Comparison of ENCODE assay signal across 7 cellular contexts in the genomic region with DNA sequence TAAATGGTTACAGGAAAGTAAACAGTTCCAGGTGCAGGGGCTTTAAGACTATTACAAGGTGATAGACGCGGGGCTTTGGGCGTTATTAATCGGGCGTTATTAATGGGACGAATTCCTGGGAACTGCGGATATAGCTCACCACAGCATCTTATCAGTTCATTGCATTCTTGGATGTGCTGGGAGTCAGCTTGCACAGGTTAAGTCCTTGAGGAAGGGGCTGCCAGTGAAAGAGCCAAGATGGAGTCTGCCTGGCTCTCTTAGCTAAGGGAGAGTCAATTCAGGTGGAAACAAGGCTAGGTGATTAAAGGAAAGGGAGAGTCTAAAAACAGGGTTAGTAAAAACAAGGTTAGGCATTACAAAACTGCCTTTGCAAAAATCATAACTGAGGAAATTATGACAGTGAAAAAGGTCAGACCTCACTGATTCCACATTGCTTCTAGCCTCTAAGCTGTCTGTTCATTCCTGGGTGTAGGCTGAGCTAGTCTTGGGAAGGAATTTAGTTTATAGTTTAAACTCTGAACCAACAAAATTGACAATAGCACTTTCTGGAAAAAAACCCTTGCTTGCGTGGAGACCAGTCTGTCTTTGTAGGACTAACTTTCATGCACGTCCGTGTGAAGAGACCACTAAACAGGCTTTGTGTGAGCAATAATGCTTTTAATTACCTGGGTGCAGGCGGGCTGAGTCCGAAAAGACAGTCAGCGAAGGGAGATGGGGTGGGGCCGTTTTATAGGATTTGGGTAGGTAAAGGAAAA.
A peak's percentile ranks its signal among the peaks of the same experiment; 100 is the strongest.
DNase-seq lines count a peak whose midpoint lies in the region; ATAC-seq, FAIRE-seq and TF ChIP-seq lines count a peak whose summit lies in the region.
"Not testable (repeated sequence)": the region's sequence is repeated elsewhere in the genome, so short reads cannot be mapped to it uniquely, and the experiment has no call there.

No MANE protein-coding gene starts in this region.

- H3K79me2 ChIP-seq in DOHH2 (ENCODE audit: control insufficient read depth, low read length) (peaks cover 85% of the 10 kb centered on the region), OCI-LY1 (ENCODE audit: insufficient read depth, low read length) (peaks cover 62% of the 10 kb centered on the region)
- H3K79me2 ChIP-seq in GM12878 (ENCODE audit: control insufficient read depth, insufficient read depth, low read length); trophoblast cell (ENCODE audit: control insufficient read depth, insufficient read depth, low read length, poor library complexity): not testable (repeated sequence)

- peak overlapping the region; percentile 62 for H4K12ac ChIP-seq in trophoblast cell (ENCODE audit: low read depth, low read length)

- not testable (repeated sequence) for H3K27me3 ChIP-seq in DOHH2 (ENCODE audit: control insufficient read depth, low read length); HUES48 (ENCODE audit: control insufficient read depth, insufficient read depth, low read length); OCI-LY1 (ENCODE audit: insufficient read depth, low read length); GM12878 (replicated peaks in 1 of 2; ENCODE audit: control insufficient read depth in 2 of 2, insufficient read depth in 2 of 2, low read length in 1 of 2); iPS-18a (ENCODE audit: control insufficient read depth, insufficient read depth, low read length); trophoblast cell (ENCODE audit: insufficient read depth, low read length)

- H3K4me2 ChIP-seq in DOHH2 (ENCODE audit: low read length) (peak overlapping the region; percentile 83), OCI-LY1 (ENCODE audit: low read length) (peak overlapping the region; percentile 97), GM12878 (ENCODE audit: control insufficient read depth, insufficient read depth) (0 out of 2 replicates have a peak overlapping the region, but pooled peaks have one; percentile 11), trophoblast cell (ENCODE audit: low read length) (peak overlapping the region; percentile 16)

- in situ Hi-C loops in GM12878 (cut with MboI) = not testable (repeated sequence)

- not testable (repeated sequence) for ATAC-seq in GM12878

- POLR2A ChIA-PET in GM12878 (lab: Charles Lee) = not testable (repeated sequence)

- peak overlapping the region; percentile 80 for H4K8ac ChIP-seq in trophoblast cell (ENCODE audit: low read depth, low read length)

- peak overlapping the region; percentile 91 for H3K4ac ChIP-seq in trophoblast cell (ENCODE audit: low read depth, low read length)

- not testable (repeated sequence) for H3K9me3 ChIP-seq in DOHH2 (ENCODE audit: control insufficient read depth, insufficient read depth, low read length); OCI-LY1 (ENCODE audit: low read length); GM12878 (replicated peaks; ENCODE audit: control insufficient read depth, insufficient read depth, low read length); mesodermal cell (ENCODE audit: control insufficient read depth, low read length); trophoblast cell (ENCODE audit: insufficient read depth, low read depth, low read length)
- H3K9me3 ChIP-seq in HUES48 (ENCODE audit: control insufficient read depth, insufficient read depth, low read length) = peaks cover 22% of the 10 kb centered on the region
- H3K9me3 ChIP-seq in iPS-18a (ENCODE audit: control insufficient read depth, low read depth, low read length) = peaks cover 12% of the 10 kb centered on the region

- peak overlapping the region; percentile 93 for H3K14ac ChIP-seq in trophoblast cell (ENCODE audit: low read length)

- DNase-seq in GM12878 (ENCODE audit: low read depth, low spot score) = not testable (repeated sequence)
- DNase-seq in trophoblast cell = peak in 1 of 2 donors; percentile 25

- not testable (repeated sequence) for TF ChIP-seq CTCF in DOHH2 (IDR thresholded peaks at IDR 0.05; ENCODE audit: low read depth, low read length, poor library complexity, severe bottlenecking); OCI-LY1 (IDR thresholded peaks at IDR 0.05; ENCODE audit: low read length); GM12878 (IDR thresholded peaks at IDR 0.05 in 2 of 3, conservative IDR thresholded peaks at IDR 0.05 in 1 of 3; ENCODE audit: control insufficient read depth in 2 of 3, extremely low read depth in 1 of 3, insufficient read depth in 1 of 3, low read depth in 3 of 3, low read length in 3 of 3)

- peak overlapping the region; percentile 94 for H2BK12ac ChIP-seq in trophoblast cell (ENCODE audit: low read length)

- H2BK5ac ChIP-seq in trophoblast cell (ENCODE audit: low read depth, low read length, poor library complexity) = peak overlapping the region; percentile 96

- RAD21 ChIA-PET in GM12878 (lab: Charles Lee; ENCODE audit: unreplicated experiment) = not testable (repeated sequence)

- not testable (repeated sequence) for H2AFZ ChIP-seq in OCI-LY1 (ENCODE audit: low read length); GM12878 (ENCODE audit: control insufficient read depth, low read depth, low read length); trophoblast cell (ENCODE audit: insufficient read depth, low read length, poor library complexity)

- peak overlapping the region; percentile 93 for H2AK5ac ChIP-seq in trophoblast cell (ENCODE audit: low read length)

- peak overlapping the region; percentile 98 for H4K91ac ChIP-seq in trophoblast cell (ENCODE audit: low read depth, low read length)

- SMC1A ChIA-PET in GM12878 (lab: Charles Lee; ENCODE audit: uncharacterized antibody, unreplicated experiment) = interaction anchor here (0.8 to 1.9 kb wide), 6 partner anchors 11 to 69 kb away, joined by 3 to 7 read pairs (median 4); no protein-coding TSS in a partner anchor

- FAIRE-seq in GM12878 (lab: Jason Lieb, UNC) = not testable (repeated sequence)

- TF ChIP-seq EP300 in GM12878 (IDR thresholded peaks at IDR 0.05; ENCODE audit: borderline replicate concordance in 1 of 2, control insufficient read depth in 1 of 2, low read depth in 2 of 2, low read length in 2 of 2) = not testable (repeated sequence)

- peak overlapping the region; percentile 84 for H3K18ac ChIP-seq in trophoblast cell (ENCODE audit: low read length)

- not testable (repeated sequence) for TF ChIP-seq RAD21 in GM12878 (IDR thresholded peaks at IDR 0.05; ENCODE audit: insufficient read depth, low read depth, low read length)

- CTCF ChIA-PET in GM12878 (lab: Yijun Ruan, JAX) = interaction anchor here (0.5 to 1.5 kb wide), 3 partner anchors 11 to 211 kb away, joined by 3 to 4 read pairs (median 3); no protein-coding TSS in a partner anchor

- not testable (repeated sequence) for TF ChIP-seq POLR2A in GM12878 (IDR thresholded peaks at IDR 0.05; ENCODE audit: low read depth, low read length)

- WGBS in GM12878 (ENCODE audit: insufficient coverage, insufficient replicate concordance, low lambda C conversion rate, missing lambda C conversion rate) = 28% methylated on average over 13 of the region's 14 CpGs
- WGBS in mesodermal cell (ENCODE audit: insufficient coverage in 2 of 2), 2 experiments = 66 to 72% methylated on average over 7 to 12 of the region's 14 CpGs
- WGBS in trophoblast cell (ENCODE audit: extremely low coverage, insufficient coverage, insufficient read length) = no CpG with 5 or more reads among the region's 14 CpGs

- not testable (repeated sequence) for H4K20me1 ChIP-seq in DOHH2 (ENCODE audit: control insufficient read depth, insufficient read depth, low read depth, low read length); OCI-LY1 (ENCODE audit: insufficient read depth, low read length); GM12878 (ENCODE audit: control insufficient read depth, insufficient read depth)

- H3K9ac ChIP-seq in HUES48 (ENCODE audit: low read depth, low read length) (peak overlapping the region; percentile 37; the same call in 1 of the 2 replicates), OCI-LY1 (ENCODE audit: low read length) (peak overlapping the region; percentile 100)
- not testable (repeated sequence) for H3K9ac ChIP-seq in GM12878 (ENCODE audit: control insufficient read depth, insufficient read depth, low read length); iPS-18a (ENCODE audit: low read length); trophoblast cell (ENCODE audit: low read length)

- not testable (repeated sequence) for H3K9me2 ChIP-seq in DOHH2 (replicated peaks; ENCODE audit: control insufficient read depth, low read length); OCI-LY1 (ENCODE audit: low read depth, low read length)

- intact Hi-C loops in GM12878 (cut with micrococcal nuclease; ENCODE audit: unreplicated experiment) = loop anchor here (2.0 kb wide), 1 partner anchor 27 kb away; no protein-coding TSS in a partner anchor

- peaks cover 71% of the 10 kb centered on the region for H3K36me3 ChIP-seq in DOHH2 (ENCODE audit: control insufficient read depth, low read length)
- not testable (repeated sequence) for H3K36me3 ChIP-seq in HUES48 (ENCODE audit: control insufficient read depth, insufficient read depth, low read length); GM12878 (ENCODE audit: control insufficient read depth in 2 of 2, insufficient read depth in 2 of 2, low read length in 1 of 2); iPS-18a (ENCODE audit: control insufficient read depth, low read depth, low read length); mesodermal cell (ENCODE audit: control insufficient read depth, insufficient read depth, low read length); trophoblast cell (ENCODE audit: control insufficient read depth in 1 of 2, insufficient read depth in 2 of 2, low read length in 2 of 2)
- H3K36me3 ChIP-seq in OCI-LY1 (ENCODE audit: insufficient read depth, low read length) = peaks cover 35% of the 10 kb centered on the region; the same call in 1 of the 2 replicates

- H2BK120ac ChIP-seq in trophoblast cell (ENCODE audit: insufficient read depth, low read length, poor library complexity) = peak overlapping the region; percentile 97

- peaks cover 62% of the 10 kb centered on the region for H3F3A ChIP-seq in DOHH2 (ENCODE audit: control insufficient read depth, insufficient read depth)
- H3F3A ChIP-seq in OCI-LY1 (ENCODE audit: insufficient read depth, low read length) = not testable (repeated sequence)

- H3K23ac ChIP-seq in trophoblast cell (ENCODE audit: low read length) = not testable (repeated sequence)

- H3K4me1 ChIP-seq in DOHH2 (ENCODE audit: control insufficient read depth, low read length) (peaks cover 73% of the 10 kb centered on the region), HUES48 (ENCODE audit: control insufficient read depth, insufficient read depth, low read length) (peaks cover 41% of the 10 kb centered on the region), OCI-LY1 (ENCODE audit: insufficient read depth, low read length, severe bottlenecking) (peaks cover 93% of the 10 kb centered on the region), GM12878 (ENCODE audit: control insufficient read depth, insufficient read depth, low read length) (peaks cover 24% of the 10 kb centered on the region), iPS-18a (ENCODE audit: control insufficient read depth, low read depth, low read length) (peaks cover 41% of the 10 kb centered on the region), trophoblast cell (ENCODE audit: control insufficient read depth in 1 of 2, insufficient read depth in 2 of 2, low read length in 2 of 2) (peaks cover 30 to 32% of the 10 kb centered on the region in 2 experiments)
- not testable (repeated sequence) for H3K4me1 ChIP-seq in mesodermal cell (ENCODE audit: control insufficient read depth, insufficient read depth, low read length, poor library complexity, severe bottlenecking)

- not testable (repeated sequence) for BruUV-seq in GM12878 (replicated peaks; lab: Mats Ljungman, UMichigan)

- H3K79me1 ChIP-seq in trophoblast cell (ENCODE audit: low read length) = peaks cover 41% of the 10 kb centered on the region

- H3K27ac ChIP-seq in DOHH2 (ENCODE audit: low read depth, low read length) (peak overlapping the region; percentile 100), HUES48 (ENCODE audit: low read depth, low read length) (peak overlapping the region; percentile 89), OCI-LY1 (ENCODE audit: low read depth, low read length, poor library complexity, severe bottlenecking) (peak overlapping the region; percentile 100), iPS-18a (ENCODE audit: low read length) (peak overlapping the region; percentile 60), mesodermal cell (ENCODE audit: low read depth, low read length, severe bottlenecking) (peak overlapping the region; percentile 57), trophoblast cell (ENCODE audit: low read depth, low read length) (peak overlapping the region; percentile 95)
- H3K27ac ChIP-seq in GM12878 (ENCODE audit: control insufficient read depth, insufficient read depth) = not testable (repeated sequence)

- peak overlapping the region; percentile 99 for H3K4me3 ChIP-seq in DOHH2 (ENCODE audit: low read length)
- H3K4me3 ChIP-seq in HUES48 (ENCODE audit: low read depth, low read length); iPS-18a (ENCODE audit: low read length); mesodermal cell (ENCODE audit: extremely low read depth, insufficient read depth, low read length, poor library complexity, severe bottlenecking); trophoblast cell (ENCODE audit: low read depth, low read length): not testable (repeated sequence)
- H3K4me3 ChIP-seq in OCI-LY1 (ENCODE audit: low read depth, low read length, poor library complexity, severe bottlenecking) = peak overlapping the region; percentile 95
- H3K4me3 ChIP-seq in GM12878 = 0 out of 2 replicates have a peak overlapping the region, but pooled peaks have one; percentile 19

Comparison
In these comparisons a context has a peak if more than half of its experiments do, and no peak if none do; other contexts are left out.
1. H3K4me2 ChIP-seq: peak in every context shown above with its lines; median percentile 97 in OCI-LY1; 83 in DOHH2; 16 in trophoblast cell; 11 in GM12878.